Comparison of ENCODE assay signal across 1 cellular context in genomic region chr1:9279172-9279840, GRCh38.
TF ChIP-seq lines count a peak whose summit lies in the region.

No MANE protein-coding gene starts in this region.

TF ChIP-seq in IMR-90, 13 proteins besides CTCF, POLR2A, EP300 and RAD21:
- TF ChIP-seq MAZ (IDR thresholded peaks at IDR 0.05; ENCODE audit: borderline replicate concordance, low read depth, low read length) (no peak), CHD1 (IDR thresholded peaks at IDR 0.05; ENCODE audit: low read depth, low read length) (no peak), ELK1 (IDR thresholded peaks at IDR 0.05; ENCODE audit: borderline replicate concordance, low read depth, low read length) (no peak), SMC3 (IDR thresholded peaks at IDR 0.05; ENCODE audit: low read depth, low read length) (no peak), MAFK (IDR thresholded peaks at IDR 0.05; ENCODE audit: low read depth, low read length) (no peak), MXI1 (IDR thresholded peaks at IDR 0.05; ENCODE audit: borderline replicate concordance, low read depth, low read length) (no peak), USF2 (IDR thresholded peaks at IDR 0.05; ENCODE audit: low read depth, low read length) (no peak), FOS (IDR thresholded peaks at IDR 0.05; ENCODE audit: low read depth, low read length) (no peak), RCOR1 (IDR thresholded peaks at IDR 0.05; ENCODE audit: insufficient replicate concordance, low read length) (no peak), NFE2L2 (IDR thresholded peaks at IDR 0.05; ENCODE audit: low read depth, low read length) (no peak), RFX5 (IDR thresholded peaks at IDR 0.05; ENCODE audit: low read depth, low read length) (no peak), CEBPB (IDR thresholded peaks at IDR 0.05; ENCODE audit: low read depth, low read length) (no peak), BHLHE40 (IDR thresholded peaks at IDR 0.05; ENCODE audit: low read depth, low read length) (no peak)
